In the genomic region with DNA sequence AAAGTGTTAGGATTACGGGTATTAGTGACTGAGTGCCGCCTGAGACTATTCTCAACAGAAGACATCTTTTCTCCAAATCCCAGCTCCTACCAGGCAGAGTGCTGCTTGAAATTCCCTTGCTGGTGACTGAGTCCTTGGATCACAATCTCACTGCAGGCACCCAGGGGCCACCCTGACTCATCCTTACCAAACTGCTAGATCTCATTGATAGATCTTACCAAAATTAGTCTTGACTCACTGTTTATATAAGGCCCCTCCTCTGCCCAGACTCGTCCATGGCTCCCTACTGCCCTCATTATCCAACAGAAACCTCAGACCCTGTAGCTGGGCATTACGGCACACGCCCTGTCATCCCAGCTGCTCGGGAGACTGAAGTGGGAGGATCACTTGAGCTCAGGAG, we compare ENCODE assay signal across 8 cellular contexts. TPM values are rescaled to one million over a fixed set of nuclear protein-coding genes. Genes with fewer than 3 reads are reported as not detected.
DNase-seq lines count a peak whose midpoint lies in the region; ATAC-seq and TF ChIP-seq lines count a peak whose summit lies in the region.

No MANE protein-coding gene starts in this region.

- intact Hi-C loops in PC-3 (cut with micrococcal nuclease) (no loop called here), ovary (cut with DNase I) (no loop called here)
- intact Hi-C loops in dendritic cell treated with granulocyte-macrophage colony-stimulating factor and Interleukin-4, amounts not matched to agents 40 ng/mL and 50 ng/mL, for 4 days (cut with micrococcal nuclease) = no loop called here

- H4K20me1 ChIP-seq in PC-3 (ENCODE audit: low read length) = no peaks in the 10 kb centered on the region

- peaks cover 0 to 2% (median 0%) of the 10 kb centered on the region in 7 donors for H3K9me3 Mint-ChIP-seq in CD4-positive, CD25-positive, alpha-beta regulatory T cell
- no peaks in the 10 kb centered on the region for H3K9me3 Mint-ChIP-seq in dendritic cell treated with granulocyte-macrophage colony-stimulating factor and Interleukin-4, amounts not matched to agents 40 ng/mL and 50 ng/mL, for 4 days

- TF ChIP-seq POLR2A in ovary (IDR thresholded peaks at IDR 0.05) = no peak

- DNase-seq in CD4-positive, CD25-positive, alpha-beta regulatory T cell = no peak
- DNase-seq in PC-3 (peak; percentile 77), ovary (no peak), DMS79 (lab: John Stamatoyannopoulos, UW) (no peak)
- no peak for DNase-seq in stimulated activated naive CD4-positive, alpha-beta T cell treated with Interleukin-2 at 50 U/mL for 16 hours (lab: John Stamatoyannopoulos, UW)

- no peaks in the 10 kb centered on the region for H3F3A ChIP-seq in PC-3 (ENCODE audit: low read length, unreplicated experiment)

- peak overlapping the region; percentile 54; the same call in 1 of the 2 replicates for H3K9ac ChIP-seq in PC-3 (ENCODE audit: low read length)

- no peaks in the 10 kb centered on the region for H3K27me3 Mint-ChIP-seq in CD4-positive, CD25-positive, alpha-beta regulatory T cell
- no peaks in the 10 kb centered on the region for H3K27me3 Mint-ChIP-seq in dendritic cell treated with granulocyte-macrophage colony-stimulating factor and Interleukin-4, amounts not matched to agents 40 ng/mL and 50 ng/mL, for 4 days

- H3K79me2 ChIP-seq in PC-3 (ENCODE audit: low read length) = peaks cover 72% of the 10 kb centered on the region

- WGBS in ovary, 3 donors = 86 to 91% (median 90%) methylated on average over 6 of the region's 6 CpGs

- H3K4me3 Mint-ChIP-seq in CD4-positive, CD25-positive, alpha-beta regulatory T cell = peak overlapping the region; percentile 21 to 78 (median 70)
- no peak overlapping the region for H3K4me3 Mint-ChIP-seq in dendritic cell treated with granulocyte-macrophage colony-stimulating factor and Interleukin-4, amounts not matched to agents 40 ng/mL and 50 ng/mL, for 4 days

- H3K36me3 Mint-ChIP-seq in CD4-positive, CD25-positive, alpha-beta regulatory T cell = peaks cover 37% of the 10 kb centered on the region
- peaks cover 56% of the 10 kb centered on the region for H3K36me3 Mint-ChIP-seq in dendritic cell treated with granulocyte-macrophage colony-stimulating factor and Interleukin-4, amounts not matched to agents 40 ng/mL and 50 ng/mL, for 4 days (ENCODE audit: low read depth)

- peaks cover 100% of the 10 kb centered on the region for H3K4me1 ChIP-seq in CD4-positive, CD25-positive, alpha-beta regulatory T cell (ENCODE audit: control insufficient read depth, insufficient read depth, low read length, poor library complexity, severe bottlenecking)
- H3K4me1 ChIP-seq in PC-3 (ENCODE audit: insufficient read depth, low read length) (peaks cover 57% of the 10 kb centered on the region), ovary (ENCODE audit: insufficient read depth) (peaks cover 46% of the 10 kb centered on the region)

- H2AFZ ChIP-seq in PC-3 (ENCODE audit: low read length) = no peak overlapping the region

- TF ChIP-seq CTCF in PC-3 (conservative IDR thresholded peaks at IDR 0.05; ENCODE audit: low read depth, low read length) (no peak), ovary (IDR thresholded peaks at IDR 0.05) (no peak)

- POLR2A ChIA-PET in PC-3 (lab: Charles Lee; ENCODE audit: unreplicated experiment) = interaction anchor here (0.6 kb wide), 1 partner anchor 102 kb away, joined by 3 read pairs; no protein-coding TSS in a partner anchor

- H3K4me1 Mint-ChIP-seq in CD4-positive, CD25-positive, alpha-beta regulatory T cell = peaks cover 32 to 97% (median 78%) of the 10 kb centered on the region in 4 donors
- peaks cover 99% of the 10 kb centered on the region for H3K4me1 Mint-ChIP-seq in dendritic cell treated with granulocyte-macrophage colony-stimulating factor and Interleukin-4, amounts not matched to agents 40 ng/mL and 50 ng/mL, for 4 days (ENCODE audit: low read depth)

- H3K27ac Mint-ChIP-seq in CD4-positive, CD25-positive, alpha-beta regulatory T cell = peak overlapping the region; percentile 84 to 99 (median 90)
- peak overlapping the region; percentile 60 for H3K27ac Mint-ChIP-seq in dendritic cell treated with granulocyte-macrophage colony-stimulating factor and Interleukin-4, amounts not matched to agents 40 ng/mL and 50 ng/mL, for 4 days

- peak overlapping the region; percentile 80 for H3K27ac ChIP-seq in CD4-positive, CD25-positive, alpha-beta regulatory T cell (ENCODE audit: insufficient read depth, low read length, poor library complexity, severe bottlenecking)
- H3K27ac ChIP-seq in PC-3 (ENCODE audit: low read length) = peak overlapping the region; percentile 91
- peak overlapping the region; percentile 22 to 63 for H3K27ac ChIP-seq in ovary

- peak overlapping the region; percentile 76 for H3K4me2 ChIP-seq in PC-3 (ENCODE audit: low read length)

- no peaks in the 10 kb centered on the region for H3K36me3 ChIP-seq in CD4-positive, CD25-positive, alpha-beta regulatory T cell (ENCODE audit: control insufficient read depth, insufficient read depth, low read length)
- H3K36me3 ChIP-seq in PC-3 (ENCODE audit: low read depth, low read length) (no peaks in the 10 kb centered on the region), ovary (no peaks in the 10 kb centered on the region)

- no peaks in the 10 kb centered on the region for H3K27me3 ChIP-seq in CD4-positive, CD25-positive, alpha-beta regulatory T cell (ENCODE audit: control insufficient read depth, insufficient read depth, low read length)
- H3K27me3 ChIP-seq in PC-3 (ENCODE audit: low read length) (no peaks in the 10 kb centered on the region), ovary (no peaks in the 10 kb centered on the region)

- no peaks in the 10 kb centered on the region for H3K9me2 ChIP-seq in PC-3 (replicated peaks; ENCODE audit: low read length)

- CTCF ChIA-PET in PC-3 (lab: Charles Lee) = no interaction called here

- no TSS peak for BruUV-seq in PC-3 (replicated peaks; lab: Mats Ljungman, UMichigan)

- TF ChIP-seq EP300 in ovary (IDR thresholded peaks at IDR 0.05) = no peak

- H3K9me3 ChIP-seq in CD4-positive, CD25-positive, alpha-beta regulatory T cell (ENCODE audit: control insufficient read depth in 2 of 2, low read length in 2 of 2) = no peaks in the 10 kb centered on the region
- no peaks in the 10 kb centered on the region for H3K9me3 ChIP-seq in PC-3 (ENCODE audit: low read length)
- no peaks in the 10 kb centered on the region for H3K9me3 ChIP-seq in ovary

- ATAC-seq in CD4-positive, CD25-positive, alpha-beta regulatory T cell (ENCODE audit: low read depth in 2 of 2) = no peak
- ATAC-seq in PC-3 = peak; percentile 69
- no peak for ATAC-seq in HG03139 (IDR thresholded peaks at IDR 0.05; ENCODE audit: unreplicated experiment)
- ATAC-seq in GM21526 (IDR thresholded peaks at IDR 0.05; ENCODE audit: low FRiP score, unreplicated experiment) = no peak

- peak overlapping the region; percentile 52 for H3K4me3 ChIP-seq in CD4-positive, CD25-positive, alpha-beta regulatory T cell (ENCODE audit: low read depth, low read length)
- H3K4me3 ChIP-seq in PC-3 (ENCODE audit: low read length) (no peak overlapping the region), ovary (no peak overlapping the region)

RNA-seq across cellular contexts. Expression of a gene that starts 14.7 kb away (rescaled TPM):
- total RNA-seq in CD4-positive, CD25-positive, alpha-beta regulatory T cell = 67.5 TPM
- polyA plus RNA-seq in CD4-positive, CD25-positive, alpha-beta regulatory T cell = 10 to 100 TPM; 44.2 to 58.0 (median 47.4) TPM
- 12.6 and 19.5 TPM in 2 replicates for total RNA-seq in PC-3 (2014; rRNA removed)
- 10 to 100 TPM; 19.6 to 39.3 (median 30.7) TPM for total RNA-seq in ovary
- 10 to 100 TPM in 1 of 2 donors, 1 to 10 TPM in 1; 6.1 to 28.1 TPM for polyA plus RNA-seq in ovary

RNA-seq across cellular contexts. Expression of a gene that starts 22.7 kb away (rescaled TPM):
- total RNA-seq in CD4-positive, CD25-positive, alpha-beta regulatory T cell = 18.7 TPM
- 10 to 100 TPM; 10.9 to 16.4 (median 12.1) TPM for polyA plus RNA-seq in CD4-positive, CD25-positive, alpha-beta regulatory T cell
- 4.2 and 6.1 TPM in 2 replicates for total RNA-seq in PC-3 (2014; rRNA removed)
- 10 to 100 TPM; 11.0 to 31.2 (median 20.6) TPM for total RNA-seq in ovary
- 10 to 100 TPM in 1 of 2 donors, 1 to 10 TPM in 1; 3.1 to 22.0 TPM for polyA plus RNA-seq in ovary

RNA-seq across cellular contexts. Expression of a gene that starts 44.6 kb away (rescaled TPM):
- 389 TPM for total RNA-seq in CD4-positive, CD25-positive, alpha-beta regulatory T cell
- polyA plus RNA-seq in CD4-positive, CD25-positive, alpha-beta regulatory T cell = 10 to 100 TPM; 66.6 to 78.6 (median 75.1) TPM
- 59.2 and 69.3 TPM in 2 replicates for total RNA-seq in PC-3 (2014; rRNA removed)
- 100 to 1,000 TPM in 5 of 7 donors, 10 to 100 TPM in 2; 36.4 to 211 (median 176) TPM for total RNA-seq in ovary
- 10 to 100 TPM; 42.3 to 80.8 TPM for polyA plus RNA-seq in ovary

RNA-seq across cellular contexts. Expression of a gene that starts 44.8 kb away (rescaled TPM):
- 7.1 TPM for total RNA-seq in CD4-positive, CD25-positive, alpha-beta regulatory T cell
- 1 to 10 TPM; 1.3 to 2.4 (median 1.9) TPM for polyA plus RNA-seq in CD4-positive, CD25-positive, alpha-beta regulatory T cell
- total RNA-seq in PC-3 (2014; rRNA removed) (1.5 and 3.5 TPM in 2 replicates), ovary (10 to 100 TPM in 1 of 7 donors, 1 to 10 TPM in 6; 2.0 to 28.0 (median 2.7) TPM)
- polyA plus RNA-seq in ovary = 1 to 10 TPM in 1 of 2 donors, under 1 TPM in 1; 0.60 to 1.8 TPM

RNA-seq across cellular contexts. Expression of a gene that starts 45.4 kb away (rescaled TPM):
- 24.0 TPM for total RNA-seq in CD4-positive, CD25-positive, alpha-beta regulatory T cell
- polyA plus RNA-seq in CD4-positive, CD25-positive, alpha-beta regulatory T cell = 1 to 10 TPM; 2.4 to 7.0 (median 4.8) TPM
- total RNA-seq in PC-3 (2014; rRNA removed) (not detected in 2 replicates), ovary (1 to 10 TPM in 4 of 7 donors, under 1 TPM in 2, not detected in 1; 0.73 to 4.5 (median 1.2) TPM)
- polyA plus RNA-seq in ovary = under 1 TPM in 1 of 2 donors, not detected in 1; 0.46 TPM
